ENCODE assay signal across 10 cellular contexts in the genomic region with DNA sequence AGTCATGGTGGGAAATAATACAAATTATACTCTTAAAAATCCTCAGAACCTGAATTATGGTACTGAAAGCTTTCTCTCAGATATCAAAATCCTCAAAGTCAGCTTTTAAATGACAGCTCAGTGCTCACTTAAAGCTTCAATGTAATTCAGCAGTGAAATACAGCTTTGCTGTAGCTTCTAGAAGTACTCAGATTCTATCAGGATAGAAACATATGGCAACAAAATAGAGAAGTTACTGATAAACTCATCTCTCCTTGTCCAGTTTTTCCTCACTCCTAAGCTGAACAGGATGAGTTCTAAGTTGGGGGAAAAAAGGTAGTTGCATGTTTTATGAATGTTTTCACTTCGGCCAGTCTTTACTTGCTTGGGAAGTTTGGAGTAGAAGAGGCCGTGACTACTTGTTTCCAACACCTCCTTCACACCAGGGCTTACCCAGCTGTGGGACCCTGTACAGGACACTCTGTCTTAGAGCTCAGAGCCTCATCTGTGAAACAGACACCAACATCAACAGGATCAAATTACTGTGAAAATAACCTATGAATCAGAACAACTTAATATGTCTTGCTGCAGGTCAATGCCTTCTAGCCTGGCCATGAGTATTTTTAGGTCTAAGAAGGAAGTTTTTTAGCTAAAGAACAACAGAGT. TPM values are rescaled to one million over a fixed set of nuclear protein-coding genes. Genes with fewer than 3 reads are reported as not detected.
DNase-seq lines count a peak whose midpoint lies in the region; ATAC-seq and TF ChIP-seq lines count a peak whose summit lies in the region.
"Had no signal": no experiment of that assay in that cellular context is flagged by ENCODE, and none has a peak within 500 bp of the region (broad histone marks: within the 10 kb centered on the region; RNA-seq: fewer than 3 reads in every experiment).

No MANE protein-coding gene starts in this region.

- dilution Hi-C loops in IMR-90 (cut with HindIII; ENCODE audit: low sequenced_read_pairs, unreplicated experiment), result no loop called here

- BruUV-seq in IMR-90 (replicated peaks; lab: Mats Ljungman, UMichigan), result no TSS peak

- no peak overlapping the region for H3K4me3 ChIP-seq in IMR-90 (ENCODE audit: insufficient read depth, low read depth, low read length)
- H3K4me3 ChIP-seq in Peyer's patch, result no peak overlapping the region
- H3K4me3 ChIP-seq: SK-N-MC had no signal

- no peak overlapping the region for H4K8ac ChIP-seq in IMR-90 (ENCODE audit: low read depth in 2 of 2, low read length in 2 of 2)

- H3K4me2 ChIP-seq in IMR-90 (ENCODE audit: low read depth, low read length), result no peak overlapping the region

- peaks cover 4 to 13% of the 10 kb centered on the region in 2 experiments; a peak in 3 of 4 replicates for H3K79me1 ChIP-seq in IMR-90 (ENCODE audit: low read depth in 1 of 2, low read length in 2 of 2)

- H3K4ac ChIP-seq in IMR-90 (ENCODE audit: low read depth, low read length), result no peak overlapping the region

- H3K27ac ChIP-seq in CD4-positive, alpha-beta T cell (ENCODE audit: low read depth, low read length), result no peak overlapping the region
- H3K27ac ChIP-seq in IMR-90 (ENCODE audit: insufficient read depth, low read length), result no peak overlapping the region
- H3K27ac ChIP-seq in Peyer's patch, result no peak overlapping the region
- H3K27ac ChIP-seq: SK-N-MC had no signal

- H2BK5ac ChIP-seq in IMR-90 (ENCODE audit: low read depth, low read length, poor library complexity, severe bottlenecking), result no peak overlapping the region

- no peaks in the 10 kb centered on the region for H3K9me1 ChIP-seq in IMR-90 (ENCODE audit: insufficient read depth, low read length)

- H2BK120ac ChIP-seq in IMR-90 (ENCODE audit: low read depth, low read length), result no peak overlapping the region

- no peak overlapping the region for H3K18ac ChIP-seq in IMR-90 (ENCODE audit: low read depth, low read length)

- WGBS in IMR-90 (ENCODE audit: extremely low coverage in 2 of 2, insufficient read length in 1 of 2), 2 experiments, result no CpG with 5 or more reads among the region's 2 CpGs

- no peak overlapping the region for H4K5ac ChIP-seq in IMR-90 (ENCODE audit: low read depth, low read length)

- H3K9me3 Mint-ChIP-seq in CD4-positive, alpha-beta T cell, result no peaks in the 10 kb centered on the region
- H3K9me3 Mint-ChIP-seq in effector memory CD8-positive, alpha-beta T cell, result no peaks in the 10 kb centered on the region
- H3K9me3 Mint-ChIP-seq: activated CD4-positive, alpha-beta T cell treated with anti-CD3 and anti-CD28 coated beads, Interleukin-2, amount 10 ng/mL, durations not matched to agents 7 days and 5 days had no signal

- no peak overlapping the region for H3K23ac ChIP-seq in IMR-90 (ENCODE audit: low read depth, low read length)

- CTCF ChIA-PET in CD4-positive, alpha-beta T cell (lab: Charles Lee), result interaction anchor here (0.9 kb wide), 1 partner anchor 9 kb away, joined by 3 read pairs; no protein-coding TSS in a partner anchor
- CTCF ChIA-PET in IMR-90 (lab: Yijun Ruan, JAX), result no interaction called here

- H3K9me3 ChIP-seq in CD4-positive, alpha-beta T cell (ENCODE audit: control insufficient read depth, low read length), result no peaks in the 10 kb centered on the region
- H3K9me3 ChIP-seq in IMR-90 (ENCODE audit: control insufficient read depth, insufficient read depth, low read length) (no peaks in the 10 kb centered on the region), Peyer's patch (no peaks in the 10 kb centered on the region)

- ATAC-seq in CD4-positive, alpha-beta T cell (ENCODE audit: poor library complexity), result no peak
- ATAC-seq in IMR-90 (ENCODE audit: low read depth), result no peak
- no peak for ATAC-seq in effector memory CD8-positive, alpha-beta T cell (replicated peaks)

- H3K36me3 Mint-ChIP-seq in CD4-positive, alpha-beta T cell (ENCODE audit: low read depth), result peaks cover 87% of the 10 kb centered on the region
- peaks cover 55% of the 10 kb centered on the region for H3K36me3 Mint-ChIP-seq in effector memory CD8-positive, alpha-beta T cell (ENCODE audit: insufficient read depth)

- no peaks in the 10 kb centered on the region for H3K27me3 Mint-ChIP-seq in CD4-positive, alpha-beta T cell
- no peaks in the 10 kb centered on the region for H3K27me3 Mint-ChIP-seq in effector memory CD8-positive, alpha-beta T cell
- H3K27me3 Mint-ChIP-seq: activated CD4-positive, alpha-beta T cell treated with anti-CD3 and anti-CD28 coated beads, Interleukin-2, amount 10 ng/mL, durations not matched to agents 7 days and 5 days had no signal

- POLR2A ChIA-PET in CD4-positive, alpha-beta T cell (lab: Charles Lee), result no interaction called here
- POLR2A ChIA-PET in IMR-90 (lab: Charles Lee; ENCODE audit: unreplicated experiment), result interaction anchor here (0.7 kb wide), 1 partner anchor 265 kb away, joined by 5 read pairs; no protein-coding TSS in a partner anchor

- H3K14ac ChIP-seq in IMR-90 (replicated peaks; ENCODE audit: low read depth, low read length), result no peak overlapping the region

- no peak overlapping the region for H4K91ac ChIP-seq in IMR-90 (ENCODE audit: insufficient read depth, low read depth, low read length)

- H2AK5ac ChIP-seq in IMR-90 (ENCODE audit: low read depth, low read length), result no peak overlapping the region

- H3K36me3 ChIP-seq in IMR-90 (ENCODE audit: control insufficient read depth, insufficient read depth, low read length) (peaks cover 21% of the 10 kb centered on the region), Peyer's patch (peaks cover 0 to 61% (median 0%) of the 10 kb centered on the region in 3 donors)

- no peak overlapping the region for H3K4me3 Mint-ChIP-seq in CD4-positive, alpha-beta T cell
- no peak overlapping the region for H3K4me3 Mint-ChIP-seq in effector memory CD8-positive, alpha-beta T cell
- H3K4me3 Mint-ChIP-seq: activated CD4-positive, alpha-beta T cell treated with anti-CD3 and anti-CD28 coated beads, Interleukin-2, amount 10 ng/mL, durations not matched to agents 7 days and 5 days had no signal

- peak overlapping the region; percentile 24 for H3K27ac Mint-ChIP-seq in CD4-positive, alpha-beta T cell
- H3K27ac Mint-ChIP-seq in effector memory CD8-positive, alpha-beta T cell, result peak overlapping the region; percentile 70 to 90
- H3K27ac Mint-ChIP-seq: activated CD4-positive, alpha-beta T cell treated with anti-CD3 and anti-CD28 coated beads, Interleukin-2, amount 10 ng/mL, durations not matched to agents 7 days and 5 days had no signal

- no peaks in the 10 kb centered on the region for H3K4me1 Mint-ChIP-seq in CD4-positive, alpha-beta T cell (ENCODE audit: low read depth)
- H3K4me1 Mint-ChIP-seq in effector memory CD8-positive, alpha-beta T cell (ENCODE audit: low read depth in 2 of 2), result peaks cover 0 to 3% of the 10 kb centered on the region in 2 donors

- no peaks in the 10 kb centered on the region for H4K20me1 ChIP-seq in IMR-90 (ENCODE audit: insufficient read depth, low read length)

- no peak overlapping the region for H2BK20ac ChIP-seq in IMR-90 (ENCODE audit: low read depth, low read length)

- in situ Hi-C loops in IMR-90 (cut with MboI; ENCODE audit: low sequenced_read_pairs), result loop anchor here (10.0 kb wide), 2 partner anchors 63 to 213 kb away; no protein-coding TSS in a partner anchor

- no peak overlapping the region for H3K56ac ChIP-seq in IMR-90 (ENCODE audit: extremely low read depth, insufficient read depth, low read length)

- intact Hi-C loops in CD4-positive, alpha-beta T cell (cut with DNase I, micrococcal nuclease), result no loop called here
- intact Hi-C loops in IMR-90 (cut with micrococcal nuclease), result no loop called here

- no peaks in the 10 kb centered on the region for H3K27me3 ChIP-seq in CD4-positive, alpha-beta T cell (ENCODE audit: control insufficient read depth, insufficient read depth, low read length)
- H3K27me3 ChIP-seq in IMR-90 (ENCODE audit: control insufficient read depth, insufficient read depth, low read length) (no peaks in the 10 kb centered on the region), Peyer's patch (no peaks in the 10 kb centered on the region)

- H2AK9ac ChIP-seq in IMR-90 (replicated peaks; ENCODE audit: low read depth, low read length, poor library complexity), result no peak overlapping the region

- H3K9ac ChIP-seq in IMR-90 (ENCODE audit: low read depth, low read length), result no peak overlapping the region

- no peak overlapping the region for H2AFZ ChIP-seq in IMR-90 (replicated peaks; ENCODE audit: low read length, poor library complexity)

- TF ChIP-seq CTCF in CD4-positive, alpha-beta T cell (IDR thresholded peaks at IDR 0.05), result no peak
- no peak for TF ChIP-seq CTCF in IMR-90 (conservative IDR thresholded peaks at IDR 0.05; ENCODE audit: low read depth, low read length)
- no peak for TF ChIP-seq CTCF in Peyer's patch (IDR thresholded peaks at IDR 0.05)

- no peak for TF ChIP-seq POLR2A in IMR-90 (IDR thresholded peaks at IDR 0.05; ENCODE audit: low read depth, low read length)
- no peak for TF ChIP-seq POLR2A in Peyer's patch (IDR thresholded peaks at IDR 0.05)

- DNase-seq in CD4-positive, alpha-beta T cell, result no peak
- DNase-seq in IMR-90 (peak; percentile 40), iPS-NIHi11 (ENCODE audit: low spot score) (no peak), Peyer's patch (no peak)
- no peak for DNase-seq in effector memory CD8-positive, alpha-beta T cell
- no peak for DNase-seq in activated CD4-positive, alpha-beta T cell treated with anti-CD3 and anti-CD28 coated beads for 4 hours
- DNase-seq: activated CD4-positive, alpha-beta T cell treated with anti-CD3 and anti-CD28 coated beads, Interleukin-2, amount 10 ng/mL, durations not matched to agents 7 days and 5 days; AML-193; NCI-H1092 had no signal

- H3K4me1 ChIP-seq in IMR-90 (ENCODE audit: control insufficient read depth, insufficient read depth, low read length) (peaks cover 1% of the 10 kb centered on the region; the same call in 1 of the 2 replicates), Peyer's patch (no peaks in the 10 kb centered on the region)

- no peak for TF ChIP-seq RAD21 in IMR-90 (IDR thresholded peaks at IDR 0.05; ENCODE audit: low read length)

- H2BK15ac ChIP-seq in IMR-90 (ENCODE audit: low read depth, low read length), result no peak overlapping the region

RNA-seq across cellular contexts. Expression of a gene that starts 30.2 kb away (rescaled TPM):
- total RNA-seq in CD4-positive, alpha-beta T cell, result 10 to 100 TPM; 14.6 to 14.8 TPM
- total RNA-seq in IMR-90 (2012; rRNA removed), result 102 and 103 TPM in 2 replicates
- 39.2 and 43.5 TPM in 2 replicates for polyA plus RNA-seq in IMR-90 (2012; rRNA removed)
- 14.4 and 24.2 TPM in 2 replicates for polyA plus RNA-seq in IMR-90 (2012; cell fraction: cytosol; rRNA removed)
- 6.6 and 18.8 TPM in 2 replicates for polyA plus RNA-seq in IMR-90 (2012; cell fraction: nucleus; rRNA removed; ENCODE audit: low replicate concordance)
- total RNA-seq in Peyer's patch, result 10 to 100 TPM; 11.0 to 47.9 (median 18.0) TPM

RNA-seq across cellular contexts. Expression of a gene that starts 30.5 kb away (rescaled TPM):
- total RNA-seq in CD4-positive, alpha-beta T cell, result 10 to 100 TPM; 89.6 to 96.6 TPM
- 165 and 166 TPM in 2 replicates for total RNA-seq in IMR-90 (2012; rRNA removed)
- 52.4 and 60.9 TPM in 2 replicates for polyA plus RNA-seq in IMR-90 (2012; rRNA removed)
- polyA plus RNA-seq in IMR-90 (2012; cell fraction: cytosol; rRNA removed), result 42.7 and 48.8 TPM in 2 replicates
- polyA plus RNA-seq in IMR-90 (2012; cell fraction: nucleus; rRNA removed; ENCODE audit: low replicate concordance), result 19.6 and 21.6 TPM in 2 replicates
- 10 to 100 TPM; 26.1 to 43.6 (median 34.2) TPM for total RNA-seq in Peyer's patch

RNA-seq across cellular contexts. Expression of a gene that starts 38.2 kb away (rescaled TPM):
- total RNA-seq in CD4-positive, alpha-beta T cell, result 10 to 100 TPM; 69.6 to 72.8 TPM
- total RNA-seq in IMR-90 (2012; rRNA removed), result 18.6 and 31.9 TPM in 2 replicates
- 29.9 and 32.3 TPM in 2 replicates for polyA plus RNA-seq in IMR-90 (2012; rRNA removed)
- polyA plus RNA-seq in IMR-90 (2012; cell fraction: cytosol; rRNA removed), result 9.6 and 9.7 TPM in 2 replicates
- 25.2 and 101 TPM in 2 replicates for polyA plus RNA-seq in IMR-90 (2012; cell fraction: nucleus; rRNA removed; ENCODE audit: low replicate concordance)
- total RNA-seq in Peyer's patch, result 10 to 100 TPM; 22.9 to 66.0 (median 39.6) TPM

RNA-seq across cellular contexts. Expression of a gene that starts 56.2 kb away (rescaled TPM):
- 10 to 100 TPM; 79.2 to 83.8 TPM for total RNA-seq in CD4-positive, alpha-beta T cell
- 215 and 216 TPM in 2 replicates for total RNA-seq in IMR-90 (2012; rRNA removed)
- 60.7 and 74.3 TPM in 2 replicates for polyA plus RNA-seq in IMR-90 (2012; rRNA removed)
- 79.2 and 162 TPM in 2 replicates for polyA plus RNA-seq in IMR-90 (2012; cell fraction: cytosol; rRNA removed)
- polyA plus RNA-seq in IMR-90 (2012; cell fraction: nucleus; rRNA removed; ENCODE audit: low replicate concordance), result 61.8 and 76.4 TPM in 2 replicates
- total RNA-seq in Peyer's patch, result 100 to 1,000 TPM; 149 to 265 (median 170) TPM
